ENCODE assay signal across 3 cellular contexts in the genomic region with DNA sequence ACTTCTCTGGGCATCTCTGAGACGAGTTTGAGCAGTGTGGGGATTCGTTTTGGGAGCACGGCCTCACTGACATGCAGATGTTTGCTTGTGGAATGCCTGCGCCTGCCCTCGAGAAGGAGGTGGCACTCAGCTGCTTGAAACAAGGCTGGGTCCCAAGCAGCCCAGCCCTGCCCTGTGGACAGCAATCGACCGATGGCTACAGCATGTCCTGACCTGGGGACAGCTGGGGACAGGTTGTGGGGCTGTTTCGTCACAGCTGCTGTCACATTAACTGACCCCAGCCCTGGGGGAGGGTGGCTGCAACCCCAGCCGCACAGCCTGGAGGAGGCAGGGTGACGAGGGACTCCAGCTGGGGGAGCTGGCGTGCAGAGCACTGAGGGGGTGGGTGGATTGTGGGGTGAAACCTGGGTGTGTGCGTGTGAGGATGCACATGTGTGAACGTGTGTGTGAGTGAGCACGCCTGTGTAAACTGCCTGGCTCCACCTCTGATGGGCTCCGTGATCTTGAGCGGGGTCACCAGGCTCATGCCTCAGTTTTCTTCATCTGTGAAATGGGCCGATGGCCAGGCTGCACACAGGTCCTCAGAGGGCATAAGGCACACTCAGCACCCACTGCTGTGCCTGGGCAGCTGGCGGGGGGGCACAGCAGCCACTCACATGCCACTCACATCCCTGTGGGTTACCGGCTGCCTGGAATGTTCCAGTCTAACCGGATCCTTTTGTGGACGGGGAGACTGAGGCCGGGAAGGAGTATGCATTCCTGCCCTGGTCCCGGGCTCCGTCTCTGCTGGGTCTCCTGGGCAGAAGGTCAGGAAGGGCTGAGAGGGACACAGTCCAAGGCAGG.
A peak's percentile ranks its signal among the peaks of the same experiment; 100 is the strongest.
TF ChIP-seq lines count a peak whose summit lies in the region.

No MANE protein-coding gene starts in this region.

TF ChIP-seq in Ishikawa, 13 proteins besides CTCF, POLR2A, EP300 and RAD21:
- 0 out of 2 replicates have a peak, but pooled peaks have one; percentile 6 for TF ChIP-seq EGR1 (IDR thresholded peaks at IDR 0.05)
- TF ChIP-seq, protein P1, sequence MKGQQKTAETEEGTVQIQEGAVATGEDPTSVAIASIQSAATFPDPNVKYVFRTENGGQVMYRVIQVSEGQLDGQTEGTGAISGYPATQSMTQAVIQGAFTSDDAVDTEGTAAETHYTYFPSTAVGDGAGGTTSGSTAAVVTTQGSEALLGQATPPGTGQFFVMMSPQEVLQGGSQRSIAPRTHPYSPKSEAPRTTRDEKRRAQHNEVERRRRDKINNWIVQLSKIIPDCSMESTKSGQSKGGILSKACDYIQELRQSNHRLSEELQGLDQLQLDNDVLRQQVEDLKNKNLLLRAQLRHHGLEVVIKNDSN (IDR thresholded peaks at IDR 0.05): no peak
TF ChIP-seq in Ishikawa: peak in this region for 1.

TF ChIP-seq in H1, 55 proteins besides CTCF, POLR2A, EP300 and RAD21:
- peak; percentile 63; the same call in 1 of the 2 replicates for TF ChIP-seq KDM1A (IDR thresholded peaks at IDR 0.05; ENCODE audit: borderline replicate concordance, low read length)
- TF ChIP-seq TAF7 (optimal IDR thresholded peaks at IDR 0.05; ENCODE audit: borderline replicate concordance, low read depth, low read length): no peak

TF ChIP-seq in HepG2, 621 proteins besides CTCF, POLR2A, EP300 and RAD21 (continues in another document):
- TF ChIP-seq SOX6 (IDR thresholded peaks at IDR 0.05) (no peak), SOX6 (CRISPR knock-in tag; IDR thresholded peaks at IDR 0.05) (no peak), RXRA (CRISPR knock-in tag; IDR thresholded peaks at IDR 0.05) (peak; percentile 35; the same call in 1 of the 2 replicates), ZNF629 (CRISPR knock-in tag; conservative IDR thresholded peaks at IDR 0.05) (peak; percentile 95), MED1 (CRISPR knock-in tag; IDR thresholded peaks at IDR 0.05) (no peak), MLLT10 (CRISPR knock-in tag; IDR thresholded peaks at IDR 0.05) (no peak), SIX4 (CRISPR knock-in tag; IDR thresholded peaks at IDR 0.05) (no peak), TCF7 (IDR thresholded peaks at IDR 0.05; ENCODE audit: low read depth) (no peak), NFIB (CRISPR knock-in tag; IDR thresholded peaks at IDR 0.05; ENCODE audit: borderline replicate concordance) (no peak), ZNF17 (CRISPR knock-in tag; IDR thresholded peaks at IDR 0.05) (no peak), ZNF292 (CRISPR knock-in tag; IDR thresholded peaks at IDR 0.05; ENCODE audit: borderline replicate concordance, low read depth) (peak; percentile 31; the same call in 1 of the 2 replicates), SOX5 (CRISPR knock-in tag; IDR thresholded peaks at IDR 0.05; ENCODE audit: borderline replicate concordance) (no peak), HNRNPL (IDR thresholded peaks at IDR 0.05; ENCODE audit: low read depth, low read length) (0 out of 2 replicates have a peak, but pooled peaks have one; percentile 27)
- TF ChIP-seq, protein P2, sequence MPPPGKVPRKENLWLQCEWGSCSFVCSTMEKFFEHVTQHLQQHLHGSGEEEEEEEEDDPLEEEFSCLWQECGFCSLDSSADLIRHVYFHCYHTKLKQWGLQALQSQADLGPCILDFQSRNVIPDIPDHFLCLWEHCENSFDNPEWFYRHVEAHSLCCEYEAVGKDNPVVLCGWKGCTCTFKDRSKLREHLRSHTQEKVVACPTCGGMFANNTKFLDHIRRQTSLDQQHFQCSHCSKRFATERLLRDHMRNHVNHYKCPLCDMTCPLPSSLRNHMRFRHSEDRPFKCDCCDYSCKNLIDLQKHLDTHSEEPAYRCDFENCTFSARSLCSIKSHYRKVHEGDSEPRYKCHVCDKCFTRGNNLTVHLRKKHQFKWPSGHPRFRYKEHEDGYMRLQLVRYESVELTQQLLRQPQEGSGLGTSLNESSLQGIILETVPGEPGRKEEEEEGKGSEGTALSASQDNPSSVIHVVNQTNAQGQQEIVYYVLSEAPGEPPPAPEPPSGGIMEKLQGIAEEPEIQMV (CRISPR knock-in tag; IDR thresholded peaks at IDR 0.05; ENCODE audit: low read depth): no peak
- TF ChIP-seq, protein P3, sequence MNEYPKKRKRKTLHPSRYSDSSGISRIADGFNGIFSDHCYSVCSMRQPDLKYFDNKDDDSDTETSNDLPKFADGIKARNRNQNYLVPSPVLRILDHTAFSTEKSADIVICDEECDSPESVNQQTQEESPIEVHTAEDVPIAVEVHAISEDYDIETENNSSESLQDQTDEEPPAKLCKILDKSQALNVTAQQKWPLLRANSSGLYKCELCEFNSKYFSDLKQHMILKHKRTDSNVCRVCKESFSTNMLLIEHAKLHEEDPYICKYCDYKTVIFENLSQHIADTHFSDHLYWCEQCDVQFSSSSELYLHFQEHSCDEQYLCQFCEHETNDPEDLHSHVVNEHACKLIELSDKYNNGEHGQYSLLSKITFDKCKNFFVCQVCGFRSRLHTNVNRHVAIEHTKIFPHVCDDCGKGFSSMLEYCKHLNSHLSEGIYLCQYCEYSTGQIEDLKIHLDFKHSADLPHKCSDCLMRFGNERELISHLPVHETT (CRISPR knock-in tag; conservative IDR thresholded peaks at IDR 0.05): no peak
- TF ChIP-seq, protein P4, sequence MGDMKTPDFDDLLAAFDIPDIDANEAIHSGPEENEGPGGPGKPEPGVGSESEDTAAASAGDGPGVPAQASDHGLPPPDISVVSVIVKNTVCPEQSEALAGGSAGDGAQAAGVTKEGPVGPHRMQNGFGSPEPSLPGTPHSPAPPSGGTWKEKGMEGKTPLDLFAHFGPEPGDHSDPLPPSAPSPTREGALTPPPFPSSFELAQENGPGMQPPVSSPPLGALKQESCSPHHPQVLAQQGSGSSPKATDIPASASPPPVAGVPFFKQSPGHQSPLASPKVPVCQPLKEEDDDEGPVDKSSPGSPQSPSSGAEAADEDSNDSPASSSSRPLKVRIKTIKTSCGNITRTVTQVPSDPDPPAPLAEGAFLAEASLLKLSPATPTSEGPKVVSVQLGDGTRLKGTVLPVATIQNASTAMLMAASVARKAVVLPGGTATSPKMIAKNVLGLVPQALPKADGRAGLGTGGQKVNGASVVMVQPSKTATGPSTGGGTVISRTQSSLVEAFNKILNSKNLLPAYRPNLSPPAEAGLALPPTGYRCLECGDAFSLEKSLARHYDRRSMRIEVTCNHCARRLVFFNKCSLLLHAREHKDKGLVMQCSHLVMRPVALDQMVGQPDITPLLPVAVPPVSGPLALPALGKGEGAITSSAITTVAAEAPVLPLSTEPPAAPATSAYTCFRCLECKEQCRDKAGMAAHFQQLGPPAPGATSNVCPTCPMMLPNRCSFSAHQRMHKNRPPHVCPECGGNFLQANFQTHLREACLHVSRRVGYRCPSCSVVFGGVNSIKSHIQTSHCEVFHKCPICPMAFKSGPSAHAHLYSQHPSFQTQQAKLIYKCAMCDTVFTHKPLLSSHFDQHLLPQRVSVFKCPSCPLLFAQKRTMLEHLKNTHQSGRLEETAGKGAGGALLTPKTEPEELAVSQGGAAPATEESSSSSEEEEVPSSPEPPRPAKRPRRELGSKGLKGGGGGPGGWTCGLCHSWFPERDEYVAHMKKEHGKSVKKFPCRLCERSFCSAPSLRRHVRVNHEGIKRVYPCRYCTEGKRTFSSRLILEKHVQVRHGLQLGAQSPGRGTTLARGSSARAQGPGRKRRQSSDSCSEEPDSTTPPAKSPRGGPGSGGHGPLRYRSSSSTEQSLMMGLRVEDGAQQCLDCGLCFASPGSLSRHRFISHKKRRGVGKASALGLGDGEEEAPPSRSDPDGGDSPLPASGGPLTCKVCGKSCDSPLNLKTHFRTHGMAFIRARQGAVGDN (CRISPR knock-in tag; IDR thresholded peaks at IDR 0.05): peak; percentile 34; the same call in 1 of the 2 replicates
- TF ChIP-seq, protein P5, sequence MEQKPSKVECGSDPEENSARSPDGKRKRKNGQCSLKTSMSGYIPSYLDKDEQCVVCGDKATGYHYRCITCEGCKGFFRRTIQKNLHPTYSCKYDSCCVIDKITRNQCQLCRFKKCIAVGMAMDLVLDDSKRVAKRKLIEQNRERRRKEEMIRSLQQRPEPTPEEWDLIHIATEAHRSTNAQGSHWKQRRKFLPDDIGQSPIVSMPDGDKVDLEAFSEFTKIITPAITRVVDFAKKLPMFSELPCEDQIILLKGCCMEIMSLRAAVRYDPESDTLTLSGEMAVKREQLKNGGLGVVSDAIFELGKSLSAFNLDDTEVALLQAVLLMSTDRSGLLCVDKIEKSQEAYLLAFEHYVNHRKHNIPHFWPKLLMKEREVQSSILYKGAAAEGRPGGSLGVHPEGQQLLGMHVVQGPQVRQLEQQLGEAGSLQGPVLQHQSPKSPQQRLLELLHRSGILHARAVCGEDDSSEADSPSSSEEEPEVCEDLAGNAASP (CRISPR knock-in tag; IDR thresholded peaks at IDR 0.05; ENCODE audit: borderline replicate concordance): peak; percentile 38; the same call in 1 of the 2 replicates
- TF ChIP-seq, protein P6, sequence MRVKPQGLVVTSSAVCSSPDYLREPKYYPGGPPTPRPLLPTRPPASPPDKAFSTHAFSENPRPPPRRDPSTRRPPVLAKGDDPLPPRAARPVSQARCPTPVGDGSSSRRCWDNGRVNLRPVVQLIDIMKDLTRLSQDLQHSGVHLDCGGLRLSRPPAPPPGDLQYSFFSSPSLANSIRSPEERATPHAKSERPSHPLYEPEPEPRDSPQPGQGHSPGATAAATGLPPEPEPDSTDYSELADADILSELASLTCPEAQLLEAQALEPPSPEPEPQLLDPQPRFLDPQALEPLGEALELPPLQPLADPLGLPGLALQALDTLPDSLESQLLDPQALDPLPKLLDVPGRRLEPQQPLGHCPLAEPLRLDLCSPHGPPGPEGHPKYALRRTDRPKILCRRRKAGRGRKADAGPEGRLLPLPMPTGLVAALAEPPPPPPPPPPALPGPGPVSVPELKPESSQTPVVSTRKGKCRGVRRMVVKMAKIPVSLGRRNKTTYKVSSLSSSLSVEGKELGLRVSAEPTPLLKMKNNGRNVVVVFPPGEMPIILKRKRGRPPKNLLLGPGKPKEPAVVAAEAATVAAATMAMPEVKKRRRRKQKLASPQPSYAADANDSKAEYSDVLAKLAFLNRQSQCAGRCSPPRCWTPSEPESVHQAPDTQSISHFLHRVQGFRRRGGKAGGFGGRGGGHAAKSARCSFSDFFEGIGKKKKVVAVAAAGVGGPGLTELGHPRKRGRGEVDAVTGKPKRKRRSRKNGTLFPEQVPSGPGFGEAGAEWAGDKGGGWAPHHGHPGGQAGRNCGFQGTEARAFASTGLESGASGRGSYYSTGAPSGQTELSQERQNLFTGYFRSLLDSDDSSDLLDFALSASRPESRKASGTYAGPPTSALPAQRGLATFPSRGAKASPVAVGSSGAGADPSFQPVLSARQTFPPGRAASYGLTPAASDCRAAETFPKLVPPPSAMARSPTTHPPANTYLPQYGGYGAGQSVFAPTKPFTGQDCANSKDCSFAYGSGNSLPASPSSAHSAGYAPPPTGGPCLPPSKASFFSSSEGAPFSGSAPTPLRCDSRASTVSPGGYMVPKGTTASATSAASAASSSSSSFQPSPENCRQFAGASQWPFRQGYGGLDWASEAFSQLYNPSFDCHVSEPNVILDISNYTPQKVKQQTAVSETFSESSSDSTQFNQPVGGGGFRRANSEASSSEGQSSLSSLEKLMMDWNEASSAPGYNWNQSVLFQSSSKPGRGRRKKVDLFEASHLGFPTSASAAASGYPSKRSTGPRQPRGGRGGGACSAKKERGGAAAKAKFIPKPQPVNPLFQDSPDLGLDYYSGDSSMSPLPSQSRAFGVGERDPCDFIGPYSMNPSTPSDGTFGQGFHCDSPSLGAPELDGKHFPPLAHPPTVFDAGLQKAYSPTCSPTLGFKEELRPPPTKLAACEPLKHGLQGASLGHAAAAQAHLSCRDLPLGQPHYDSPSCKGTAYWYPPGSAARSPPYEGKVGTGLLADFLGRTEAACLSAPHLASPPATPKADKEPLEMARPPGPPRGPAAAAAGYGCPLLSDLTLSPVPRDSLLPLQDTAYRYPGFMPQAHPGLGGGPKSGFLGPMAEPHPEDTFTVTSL (CRISPR knock-in tag; IDR thresholded peaks at IDR 0.05; ENCODE audit: borderline replicate concordance): no peak
- TF ChIP-seq, protein P7, sequence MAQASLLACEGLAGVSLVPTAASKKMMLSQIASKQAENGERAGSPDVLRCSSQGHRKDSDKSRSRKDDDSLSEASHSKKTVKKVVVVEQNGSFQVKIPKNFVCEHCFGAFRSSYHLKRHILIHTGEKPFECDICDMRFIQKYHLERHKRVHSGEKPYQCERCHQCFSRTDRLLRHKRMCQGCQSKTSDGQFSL (CRISPR knock-in tag; IDR thresholded peaks at IDR 0.05): 0 out of 2 replicates have a peak, but pooled peaks have one; percentile 50
- TF ChIP-seq, protein P8, sequence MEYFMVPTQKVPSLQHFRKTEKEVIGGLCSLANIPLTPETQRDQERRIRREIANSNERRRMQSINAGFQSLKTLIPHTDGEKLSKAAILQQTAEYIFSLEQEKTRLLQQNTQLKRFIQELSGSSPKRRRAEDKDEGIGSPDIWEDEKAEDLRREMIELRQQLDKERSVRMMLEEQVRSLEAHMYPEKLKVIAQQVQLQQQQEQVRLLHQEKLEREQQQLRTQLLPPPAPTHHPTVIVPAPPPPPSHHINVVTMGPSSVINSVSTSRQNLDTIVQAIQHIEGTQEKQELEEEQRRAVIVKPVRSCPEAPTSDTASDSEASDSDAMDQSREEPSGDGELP (IDR thresholded peaks at IDR 0.05; ENCODE audit: borderline replicate concordance, low read depth): peak; percentile 43; the same call in 1 of the 2 replicates
- TF ChIP-seq, protein P9, sequence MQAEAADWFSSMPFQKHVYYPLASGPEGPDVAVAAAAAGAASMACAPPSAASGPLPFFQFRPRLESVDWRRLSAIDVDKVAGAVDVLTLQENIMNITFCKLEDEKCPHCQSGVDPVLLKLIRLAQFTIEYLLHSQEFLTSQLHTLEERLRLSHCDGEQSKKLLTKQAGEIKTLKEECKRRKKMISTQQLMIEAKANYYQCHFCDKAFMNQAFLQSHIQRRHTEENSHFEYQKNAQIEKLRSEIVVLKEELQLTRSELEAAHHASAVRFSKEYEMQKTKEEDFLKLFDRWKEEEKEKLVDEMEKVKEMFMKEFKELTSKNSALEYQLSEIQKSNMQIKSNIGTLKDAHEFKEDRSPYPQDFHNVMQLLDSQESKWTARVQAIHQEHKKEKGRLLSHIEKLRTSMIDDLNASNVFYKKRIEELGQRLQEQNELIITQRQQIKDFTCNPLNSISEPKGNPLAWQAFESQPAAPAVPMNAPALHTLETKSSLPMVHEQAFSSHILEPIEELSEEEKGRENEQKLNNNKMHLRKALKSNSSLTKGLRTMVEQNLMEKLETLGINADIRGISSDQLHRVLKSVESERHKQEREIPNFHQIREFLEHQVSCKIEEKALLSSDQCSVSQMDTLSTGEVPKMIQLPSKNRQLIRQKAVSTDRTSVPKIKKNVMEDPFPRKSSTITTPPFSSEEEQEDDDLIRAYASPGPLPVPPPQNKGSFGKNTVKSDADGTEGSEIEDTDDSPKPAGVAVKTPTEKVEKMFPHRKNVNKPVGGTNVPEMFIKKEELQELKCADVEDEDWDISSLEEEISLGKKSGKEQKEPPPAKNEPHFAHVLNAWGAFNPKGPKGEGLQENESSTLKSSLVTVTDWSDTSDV (CRISPR knock-in tag; IDR thresholded peaks at IDR 0.05): no peak
